In the genomic region with DNA sequence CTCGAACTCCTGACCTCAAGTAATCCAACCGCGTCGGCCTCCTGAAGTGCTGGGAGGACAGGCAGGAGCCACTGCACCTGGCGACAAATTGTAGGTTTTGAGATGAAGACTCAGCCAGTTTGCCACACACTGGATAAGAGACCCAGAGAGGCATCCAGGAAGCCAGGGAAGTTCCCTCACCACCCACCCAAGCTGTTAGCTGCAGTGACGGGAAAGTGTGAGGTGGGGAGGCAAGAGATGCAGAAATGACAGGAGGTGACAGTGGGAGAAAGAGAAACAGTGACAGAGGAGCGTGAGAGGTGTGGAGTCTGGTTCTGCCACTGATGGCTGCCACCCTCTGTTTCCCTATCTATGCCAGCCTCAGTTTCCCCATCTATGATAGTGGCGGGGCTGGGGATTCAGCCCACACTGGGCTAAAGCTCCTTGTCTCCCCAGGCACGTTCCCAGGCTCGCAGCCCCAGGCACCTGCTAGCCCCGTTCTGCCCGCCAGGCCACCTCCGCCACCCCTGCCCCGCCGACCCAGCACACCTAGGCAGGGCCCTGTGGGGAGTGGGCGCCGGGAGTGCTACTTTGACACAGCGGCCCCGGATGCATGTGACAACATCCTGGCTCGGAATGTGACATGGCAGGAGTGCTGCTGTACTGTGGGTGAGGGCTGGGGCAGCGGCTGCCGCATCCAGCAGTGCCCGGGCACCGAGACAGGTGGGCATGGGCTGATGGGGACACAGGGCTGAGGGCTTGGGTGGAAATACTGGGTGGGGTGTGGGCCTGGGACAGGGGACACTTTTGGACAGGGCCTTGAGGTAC, we compare ENCODE assay signal across 1 cellular context.
TF ChIP-seq lines count a peak whose summit lies in the region.

No MANE protein-coding gene starts in this region.

TF ChIP-seq in IMR-90, 13 proteins besides CTCF, POLR2A, EP300 and RAD21:
- TF ChIP-seq BHLHE40 (IDR thresholded peaks at IDR 0.05; ENCODE audit: low read depth, low read length) (no peak), FOS (IDR thresholded peaks at IDR 0.05; ENCODE audit: low read depth, low read length) (no peak), MXI1 (IDR thresholded peaks at IDR 0.05; ENCODE audit: borderline replicate concordance, low read depth, low read length) (no peak)
- TF ChIP-seq, protein P1, sequence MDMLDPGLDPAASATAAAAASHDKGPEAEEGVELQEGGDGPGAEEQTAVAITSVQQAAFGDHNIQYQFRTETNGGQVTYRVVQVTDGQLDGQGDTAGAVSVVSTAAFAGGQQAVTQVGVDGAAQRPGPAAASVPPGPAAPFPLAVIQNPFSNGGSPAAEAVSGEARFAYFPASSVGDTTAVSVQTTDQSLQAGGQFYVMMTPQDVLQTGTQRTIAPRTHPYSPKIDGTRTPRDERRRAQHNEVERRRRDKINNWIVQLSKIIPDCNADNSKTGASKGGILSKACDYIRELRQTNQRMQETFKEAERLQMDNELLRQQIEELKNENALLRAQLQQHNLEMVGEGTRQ (IDR thresholded peaks at IDR 0.05; ENCODE audit: low read depth, low read length) = no peak
